9 cellular contexts compared by ENCODE assay signal in the genomic region with DNA sequence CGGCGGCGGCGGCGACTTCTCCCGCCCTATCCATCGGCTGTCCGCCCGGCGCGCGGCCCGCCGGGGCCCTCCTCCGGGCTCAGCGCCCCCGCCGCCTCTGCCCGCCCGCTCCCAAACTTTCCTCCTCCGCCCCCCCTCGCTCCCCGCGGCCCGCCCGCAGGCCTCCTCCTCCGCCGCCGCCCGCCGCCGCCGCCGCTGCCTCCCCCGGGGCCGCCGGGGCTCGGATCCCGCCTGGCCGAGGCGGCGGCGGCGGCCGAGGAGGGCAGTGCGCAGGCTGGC. TPM values are rescaled to one million over a fixed set of nuclear protein-coding genes. Genes with fewer than 3 reads are reported as not detected.
DNase-seq lines count a peak whose midpoint lies in the region; ATAC-seq and TF ChIP-seq lines count a peak whose summit lies in the region.
"Had no signal": no experiment of that assay in that cellular context is flagged by ENCODE, and none has a peak within 500 bp of the region (broad histone marks: within the 10 kb centered on the region; RNA-seq: fewer than 3 reads in every experiment).

No MANE protein-coding gene starts in this region.

- H3K36me3 ChIP-seq in A673 (ENCODE audit: insufficient read depth, low read length, poor library complexity, severe bottlenecking) (no peaks in the 10 kb centered on the region), HEK293 (ENCODE audit: control insufficient read depth in 2 of 2, insufficient read depth in 1 of 2, low read length in 2 of 2) (0 out of 3 replicates have a peak, but pooled peaks cover 0 to 4% of the 10 kb centered on the region in 2 experiments), lung (ENCODE audit: control insufficient read depth in 2 of 2, insufficient read depth in 2 of 2, low read length in 2 of 2) (no peaks in the 10 kb centered on the region)

- peak overlapping the region; percentile 84 for H3K4me3 Mint-ChIP-seq in activated naive CD8-positive, alpha-beta T cell treated with anti-CD3 and anti-CD28 coated beads, Interleukin-2, amount 50 U/mL, for 24 hours

- CTCF ChIA-PET in A673 (lab: Charles Lee) (no interaction called here), HEK293 (lab: Yijun Ruan, JAX) (interaction anchor here (1.7 kb wide), 1 partner anchor 339 kb away, joined by 8 read pairs; no protein-coding TSS in a partner anchor)

- POLR2A ChIA-PET in A673 (lab: Charles Lee; ENCODE audit: low non-redundant PET), result no interaction called here
- POLR2A ChIA-PET in HEK293 (lab: Yijun Ruan, JAX), result interaction anchor here (0.6 to 2.3 kb wide), 3 partner anchors 40 to 1697 kb away, joined by 4 to 20 read pairs (median 6); a partner anchor contains a TSS

- H3K27me3 ChIP-seq in A673 (replicated peaks; ENCODE audit: insufficient read depth, low read depth, low read length, poor library complexity) (peaks cover 87% of the 10 kb centered on the region), lung (ENCODE audit: control insufficient read depth, insufficient read depth) (no peaks in the 10 kb centered on the region)

- H3K36me3 Mint-ChIP-seq in activated naive CD8-positive, alpha-beta T cell treated with anti-CD3 and anti-CD28 coated beads, Interleukin-2, amount 50 U/mL, for 24 hours (ENCODE audit: low read depth), result peaks cover 9% of the 10 kb centered on the region

- H3K4me3 ChIP-seq in A673 (ENCODE audit: low read depth, low read length, poor library complexity, severe bottlenecking) (peak overlapping the region; percentile 46), HEK293 (ENCODE audit: low read depth, low read length) (peak overlapping the region; percentile 69), lung (peak overlapping the region; percentile 70)

- TF ChIP-seq CTCF in A673 (conservative IDR thresholded peaks at IDR 0.05; ENCODE audit: low read depth, low read length) (no peak), HEK293 (tag by site-specific recombination; IDR thresholded peaks at IDR 0.05) (no peak), lung (IDR thresholded peaks at IDR 0.05; ENCODE audit: control extremely low read depth, extremely low read depth) (no peak)

- H3K27ac Mint-ChIP-seq in activated naive CD8-positive, alpha-beta T cell treated with anti-CD3 and anti-CD28 coated beads, Interleukin-2, amount 50 U/mL, for 24 hours, result no peak overlapping the region

- H3K9me3 ChIP-seq in A673 (ENCODE audit: low read depth, low read length, poor library complexity, severe bottlenecking), result no peaks in the 10 kb centered on the region
- no peaks in the 10 kb centered on the region for H3K9me3 ChIP-seq in HEK293 (ENCODE audit: control insufficient read depth, insufficient read depth, low read depth, low read length)
- H3K9me3 ChIP-seq in lung (ENCODE audit: control insufficient read depth in 2 of 2, insufficient read depth in 1 of 2, low read length in 1 of 2), result no peaks in the 10 kb centered on the region

- H3K27ac ChIP-seq in A673 (ENCODE audit: low read depth, low read length, poor library complexity, severe bottlenecking), result no peak overlapping the region
- peak overlapping the region; percentile 95 for H3K27ac ChIP-seq in HEK293 (ENCODE audit: extremely low read depth, low read depth, low read length)
- peak overlapping the region; percentile 85 to 86 for H3K27ac ChIP-seq in lung (ENCODE audit: low read depth in 1 of 2, low read length in 1 of 2)

- DNase-seq in A673 (ENCODE audit: low spot score) (no peak), lung (ENCODE audit: low spot score) (no peak), kidney glomerular epithelial cell (lab: John Stamatoyannopoulos, UW) (no peak)
- no peak for DNase-seq in activated naive CD8-positive, alpha-beta T cell treated with anti-CD3 and anti-CD28 coated beads, Interleukin-2, amount 50 U/mL, for 24 hours
- DNase-seq in stimulated activated CD8-positive, alpha-beta memory T cell treated with anti-CD3 and anti-CD28 coated beads, Interleukin-4, amount 100 ng/mL, for 48 hours, result no peak

- WGBS in lung, 2 donors, result 0% methylated on average over 8 to 46 of the region's 46 CpGs

- intact Hi-C loops in A673 (cut with micrococcal nuclease; ENCODE audit: unreplicated experiment), result no loop called here

- ATAC-seq in activated naive CD8-positive, alpha-beta T cell treated with anti-CD3 and anti-CD28 coated beads, Interleukin-2, amount 50 U/mL, for 24 hours, result peak; percentile 0
- ATAC-seq in lung (ENCODE audit: insufficient read depth, low FRiP score) (no peak), GM18907 (IDR thresholded peaks at IDR 0.05; ENCODE audit: unreplicated experiment) (no peak), GM19395 (IDR thresholded peaks at IDR 0.05; ENCODE audit: unreplicated experiment) (no peak)

- no TSS peak for BruUV-seq in A673 (replicated peaks; lab: Mats Ljungman, UMichigan)

- H3K4me1 ChIP-seq in A673 (ENCODE audit: insufficient read depth, low read length, poor library complexity, severe bottlenecking), result peaks cover 19% of the 10 kb centered on the region
- peaks cover 20% of the 10 kb centered on the region for H3K4me1 ChIP-seq in HEK293 (ENCODE audit: control insufficient read depth, insufficient read depth, low read length)
- peaks cover 3 to 4% of the 10 kb centered on the region in 2 donors for H3K4me1 ChIP-seq in lung (ENCODE audit: control insufficient read depth in 2 of 2, insufficient read depth in 2 of 2, low read length in 2 of 2)

- H3K9me3 Mint-ChIP-seq in activated naive CD8-positive, alpha-beta T cell treated with anti-CD3 and anti-CD28 coated beads, Interleukin-2, amount 50 U/mL, for 24 hours, result no peaks in the 10 kb centered on the region
- H3K9me3 Mint-ChIP-seq: activated CD4-positive, alpha-beta T cell treated with anti-CD3 and anti-CD28 coated beads, Interleukin-2, amount 10 ng/mL, durations not matched to agents 24 days and 14 days had no signal

- peaks cover 21% of the 10 kb centered on the region for H3K27me3 Mint-ChIP-seq in activated naive CD8-positive, alpha-beta T cell treated with anti-CD3 and anti-CD28 coated beads, Interleukin-2, amount 50 U/mL, for 24 hours

- H3K4me1 Mint-ChIP-seq in activated naive CD8-positive, alpha-beta T cell treated with anti-CD3 and anti-CD28 coated beads, Interleukin-2, amount 50 U/mL, for 24 hours, result peaks cover 24% of the 10 kb centered on the region

TF ChIP-seq in HEK293, 187 proteins besides CTCF, POLR2A, EP300 and RAD21:
- TF ChIP-seq ZNF214 (tag by site-specific recombination; IDR thresholded peaks at IDR 0.05; ENCODE audit: borderline replicate concordance), result no peak
- no peak for TF ChIP-seq ZNF366 (tag by site-specific recombination; conservative IDR thresholded peaks at IDR 0.05)
- TF ChIP-seq, protein P1, sequence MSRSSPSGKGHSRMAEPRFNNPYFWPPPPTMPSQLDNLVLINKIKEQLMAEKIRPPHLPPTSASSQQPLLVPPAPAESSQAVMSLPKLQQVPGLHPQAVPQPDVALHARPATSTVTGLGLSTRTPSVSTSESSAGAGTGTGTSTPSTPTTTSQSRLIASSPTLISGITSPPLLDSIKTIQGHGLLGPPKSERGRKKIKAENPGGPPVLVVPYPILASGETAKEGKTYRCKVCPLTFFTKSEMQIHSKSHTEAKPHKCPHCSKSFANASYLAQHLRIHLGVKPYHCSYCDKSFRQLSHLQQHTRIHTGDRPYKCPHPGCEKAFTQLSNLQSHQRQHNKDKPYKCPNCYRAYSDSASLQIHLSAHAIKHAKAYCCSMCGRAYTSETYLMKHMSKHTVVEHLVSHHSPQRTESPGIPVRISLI (tag by site-specific recombination; IDR thresholded peaks at IDR 0.05), result no peak
- no peak for TF ChIP-seq ZNF394 (tag by site-specific recombination; IDR thresholded peaks at IDR 0.05; ENCODE audit: borderline replicate concordance)
- TF ChIP-seq, protein P2, sequence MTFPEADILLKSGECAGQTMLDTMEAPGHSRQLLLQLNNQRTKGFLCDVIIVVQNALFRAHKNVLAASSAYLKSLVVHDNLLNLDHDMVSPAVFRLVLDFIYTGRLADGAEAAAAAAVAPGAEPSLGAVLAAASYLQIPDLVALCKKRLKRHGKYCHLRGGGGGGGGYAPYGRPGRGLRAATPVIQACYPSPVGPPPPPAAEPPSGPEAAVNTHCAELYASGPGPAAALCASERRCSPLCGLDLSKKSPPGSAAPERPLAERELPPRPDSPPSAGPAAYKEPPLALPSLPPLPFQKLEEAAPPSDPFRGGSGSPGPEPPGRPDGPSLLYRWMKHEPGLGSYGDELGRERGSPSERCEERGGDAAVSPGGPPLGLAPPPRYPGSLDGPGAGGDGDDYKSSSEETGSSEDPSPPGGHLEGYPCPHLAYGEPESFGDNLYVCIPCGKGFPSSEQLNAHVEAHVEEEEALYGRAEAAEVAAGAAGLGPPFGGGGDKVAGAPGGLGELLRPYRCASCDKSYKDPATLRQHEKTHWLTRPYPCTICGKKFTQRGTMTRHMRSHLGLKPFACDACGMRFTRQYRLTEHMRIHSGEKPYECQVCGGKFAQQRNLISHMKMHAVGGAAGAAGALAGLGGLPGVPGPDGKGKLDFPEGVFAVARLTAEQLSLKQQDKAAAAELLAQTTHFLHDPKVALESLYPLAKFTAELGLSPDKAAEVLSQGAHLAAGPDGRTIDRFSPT (tag by site-specific recombination; IDR thresholded peaks at IDR 0.05), result no peak
- TF ChIP-seq ZNF544 (tag by site-specific recombination; IDR thresholded peaks at IDR 0.05), result no peak
- TF ChIP-seq ZNF560 (tag by site-specific recombination; IDR thresholded peaks at IDR 0.05; ENCODE audit: borderline replicate concordance), result no peak

RNA-seq across cellular contexts. Expression of a gene that starts 0.5 kb away (rescaled TPM):
- total RNA-seq in A673 (2021) (1.5 and 3.5 TPM in 2 replicates), lung (10 to 100 TPM; 40.1 to 60.4 TPM)
- polyA plus RNA-seq in lung, result 10 to 100 TPM in 1 of 2 donors, 1 to 10 TPM in 1; 8.6 to 12.7 TPM

RNA-seq across cellular contexts. Expression of a gene that starts 39.7 kb away (rescaled TPM):
- 98.7 and 103 TPM in 2 replicates for total RNA-seq in A673 (2021)
- total RNA-seq in lung, result 10 to 100 TPM; 53.0 to 83.3 TPM
- polyA plus RNA-seq in lung, result 10 to 100 TPM; 65.4 to 67.9 TPM
